In the genomic region with DNA sequence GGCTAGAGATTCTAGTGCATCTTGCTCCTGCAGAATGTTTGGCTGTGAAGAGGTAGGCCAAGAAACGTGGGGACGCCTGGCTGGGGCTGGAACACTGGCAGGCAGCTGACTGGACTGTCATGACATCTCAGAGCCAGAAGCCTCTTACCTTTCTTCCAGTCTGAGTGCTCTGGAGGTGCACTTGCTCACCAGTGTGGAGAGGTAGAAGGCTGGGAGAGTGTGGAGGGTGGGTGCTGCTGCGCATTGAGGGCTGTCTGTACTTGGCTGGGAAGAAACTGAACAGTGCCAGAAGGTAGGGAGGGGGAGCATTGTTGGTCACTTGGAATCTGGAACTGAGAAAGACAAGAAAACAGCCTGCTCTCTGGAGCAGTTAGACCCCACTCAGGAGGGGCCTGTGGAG, we compare ENCODE assay signal across 28 cellular contexts. TPM values are rescaled to one million over a fixed set of nuclear protein-coding genes. Genes with fewer than 3 reads are reported as not detected.
A peak's percentile ranks its signal among the peaks of the same experiment; 100 is the strongest.
DNase-seq lines count a peak whose midpoint lies in the region; ATAC-seq, FAIRE-seq and TF ChIP-seq lines count a peak whose summit lies in the region.
"Had no signal": no experiment of that assay in that cellular context is flagged by ENCODE, and none has a peak within 500 bp of the region (broad histone marks: within the 10 kb centered on the region; RNA-seq: fewer than 3 reads in every experiment).

No MANE protein-coding gene starts in this region.

- peak overlapping the region; percentile 72 for H3K27ac Mint-ChIP-seq in WTC11
- H3K27ac Mint-ChIP-seq: activated CD8-positive, alpha-beta memory T cell treated with anti-CD3 and anti-CD28 coated beads, Interleukin-2, amount 10 ng/mL, durations not matched to agents 7 days and 5 days; activated T-helper 2 cell treated with anti-CD3 and anti-CD28 coated beads, Interferon-gamma antibody, Interleukin-2, Interleukin-4, amounts not matched to agents 10 μg/mL and 5 μg/mL and 100 μg/mL, durations not matched to agents 14 hours and 24 hours and 36 hours; endodermal cell; T-cell had no signal

- intact Hi-C loops in pancreas (cut with DNase I) = loop anchor here in 1 of 3 donors (10.0 kb wide), 1 partner anchor 54 kb away; no protein-coding TSS in a partner anchor

- H3K9me2 ChIP-seq in hepatocyte (replicated peaks; ENCODE audit: insufficient read depth) = no peaks in the 10 kb centered on the region

- H3K27ac ChIP-seq in A549 (peak overlapping the region in 1 of 2 experiments; percentile 22; a peak in 2 of 6 replicates), hepatocyte (peak overlapping the region; percentile 12), pancreas (no peak overlapping the region)
- H3K27ac ChIP-seq: brain microvascular endothelial cell, coronary artery, esophagus squamous epithelium, KMS-11, left ventricle myocardium inferior, Peyer's patch, psoas muscle, SJSA1, skin epidermis had no signal

- no peaks in the 10 kb centered on the region for H3K36me3 Mint-ChIP-seq in WTC11
- H3K36me3 Mint-ChIP-seq: T-cell had no signal

- DNase-seq in A549 (ENCODE audit: low read depth in 1 of 2, low spot score in 1 of 2) (no peak), WTC11 (ENCODE audit: low spot score) (no peak), hepatocyte (ENCODE audit: low spot score) (no peak), pancreas (peak in 1 of 6 donors; percentile 21), dedifferentiated amniotic fluid mesenchymal stem cell (ENCODE audit: extremely low spot score) (no peak), NCI-H748 treated with DMSO at 0.1 percent for 48 hours (lab: John Stamatoyannopoulos, UW) (no peak), KG1 (lab: John Stamatoyannopoulos, UW) (no peak)
- DNase-seq: activated CD4-positive, alpha-beta T cell treated with anti-CD3 and anti-CD28 coated beads for 4 hours; activated CD8-positive, alpha-beta memory T cell treated with anti-CD3 and anti-CD28 coated beads, Interleukin-2, amount 10 ng/mL, durations not matched to agents 7 days and 5 days; brain microvascular endothelial cell; endodermal cell; esophagus squamous epithelium; GOT3; left ventricle myocardium inferior; NCI-H1417 treated with DMSO at 0.1 percent for 48 hours; NCI-H2171; NCI-H524; Peyer's patch; psoas muscle; stimulated activated CD4-positive, alpha-beta T cell treated with anti-CD3 and anti-CD28 coated beads, Interleukin-1b, Interleukin-23, amount 100 ng/mL, for 48 hours; T-cell had no signal

- no peak overlapping the region for H3K4me3 Mint-ChIP-seq in WTC11
- H3K4me3 Mint-ChIP-seq: activated CD8-positive, alpha-beta memory T cell treated with anti-CD3 and anti-CD28 coated beads, Interleukin-2, amount 10 ng/mL, durations not matched to agents 7 days and 5 days; endodermal cell; T-cell had no signal

- no peak overlapping the region for H2AFZ ChIP-seq in hepatocyte

- FAIRE-seq in A549 (lab: Jason Lieb, UNC) (no peak), pancreas (lab: Jason Lieb, UNC) (no peak)
- FAIRE-seq: frontal cortex had no signal

- CTCF ChIA-PET in A549 (lab: Yijun Ruan, JAX) (interaction anchor here (1.0 to 4.0 kb wide), 5 partner anchors 9 to 92 kb away, joined by 3 to 15 read pairs (median 14); no protein-coding TSS in a partner anchor), WTC11 (lab: Charles Lee) (interaction anchor here (1.7 to 2.4 kb wide), 2 partner anchors 17 to 23 kb away, joined by 4 to 10 read pairs; no protein-coding TSS in a partner anchor)

- H3K4me2 ChIP-seq in A549 (no peak overlapping the region), hepatocyte (no peak overlapping the region)
- H3K4me2 ChIP-seq: KMS-11 had no signal

- no peaks in the 10 kb centered on the region for H3K27me3 Mint-ChIP-seq in WTC11 (ENCODE audit: low read depth)
- H3K27me3 Mint-ChIP-seq: activated CD8-positive, alpha-beta memory T cell treated with anti-CD3 and anti-CD28 coated beads, Interleukin-2, amount 10 ng/mL, durations not matched to agents 7 days and 5 days; T-cell had no signal

- TF ChIP-seq CTCF in A549 (IDR thresholded peaks at IDR 0.05) (no peak), WTC11 (IDR thresholded peaks at IDR 0.05) (no peak), hepatocyte (IDR thresholded peaks at IDR 0.05; ENCODE audit: poor library complexity) (no peak), pancreas (IDR thresholded peaks at IDR 0.05) (no peak)

- no peaks in the 10 kb centered on the region for H4K20me1 ChIP-seq in hepatocyte (ENCODE audit: insufficient read depth, poor library complexity, severe bottlenecking)

- H3K79me2 ChIP-seq in hepatocyte = peaks cover 82% of the 10 kb centered on the region

- no peak for TF ChIP-seq POLR2A in A549 (IDR thresholded peaks at IDR 0.05; ENCODE audit: low read length)

- H3K27me3 ChIP-seq in hepatocyte (no peaks in the 10 kb centered on the region), pancreas (no peaks in the 10 kb centered on the region)
- H3K27me3 ChIP-seq: brain microvascular endothelial cell, esophagus squamous epithelium, Peyer's patch, SJSA1 had no signal

- peak; percentile 38 to 45; a peak in 4 of 6 replicates for ATAC-seq in A549
- ATAC-seq in WTC11 = no peak
- ATAC-seq in pancreas = peak; percentile 8 to 33 (median 16)
- no peak for ATAC-seq in HG02623 (IDR thresholded peaks at IDR 0.05; ENCODE audit: unreplicated experiment)
- ATAC-seq: activated CD8-positive, alpha-beta memory T cell treated with anti-CD3 and anti-CD28 coated beads, Interleukin-2, amount 10 ng/mL, durations not matched to agents 7 days and 5 days; psoas muscle; T-cell had no signal

- no peak for TF ChIP-seq EP300 in A549 (IDR thresholded peaks at IDR 0.05)

- H3K4me3 ChIP-seq in A549 = no peak overlapping the region
- H3K4me3 ChIP-seq in hepatocyte = no peak overlapping the region
- H3K4me3 ChIP-seq in pancreas = no peak overlapping the region
- H3K4me3 ChIP-seq: coronary artery, esophagus squamous epithelium, left ventricle myocardium inferior, Peyer's patch, psoas muscle, SJSA1, skin epidermis had no signal

- H3K4me1 Mint-ChIP-seq in WTC11 = peaks cover 75% of the 10 kb centered on the region

- 87% methylated on average over 3 of the region's 3 CpGs for WGBS in A549 (ENCODE audit: missing lambda C conversion rate)
- WGBS in hepatocyte (ENCODE audit: low lambda C conversion rate, missing lambda C conversion rate) = 72% methylated on average over 3 of the region's 3 CpGs
- 36 to 43% methylated on average over 3 of the region's 3 CpGs for WGBS in pancreas, 2 donors

- no peak for TF ChIP-seq RAD21 in A549 (conservative IDR thresholded peaks at IDR 0.05 in 1 of 2, IDR thresholded peaks at IDR 0.05 in 1 of 2)

- POLR2A ChIA-PET in A549 (lab: Yijun Ruan, JAX) = no interaction called here
- POLR2A ChIA-PET in WTC11 (lab: Charles Lee) = interaction anchor here (0.5 kb wide), 1 partner anchor 101 kb away, joined by 4 read pairs; no protein-coding TSS in a partner anchor

- H3K9me3 ChIP-seq in A549 (no peaks in the 10 kb centered on the region), hepatocyte (ENCODE audit: low read depth) (no peaks in the 10 kb centered on the region), pancreas (no peaks in the 10 kb centered on the region)
- H3K9me3 ChIP-seq: esophagus squamous epithelium, left ventricle myocardium inferior, Peyer's patch, psoas muscle, SJSA1 had no signal

- H3K9me3 Mint-ChIP-seq in WTC11 = no peaks in the 10 kb centered on the region
- H3K9me3 Mint-ChIP-seq: activated T-helper 2 cell treated with anti-CD3 and anti-CD28 coated beads, Interferon-gamma antibody, Interleukin-2, Interleukin-4, amounts not matched to agents 10 μg/mL and 5 μg/mL and 100 μg/mL, durations not matched to agents 14 hours and 24 hours and 36 hours; endodermal cell; T-cell had no signal

- H3K4me1 ChIP-seq in A549 (peaks cover 13% of the 10 kb centered on the region; the same call in 2 of the 3 replicates), hepatocyte (ENCODE audit: insufficient read depth) (peaks cover 18% of the 10 kb centered on the region), pancreas (peaks cover 4 to 26% (median 19%) of the 10 kb centered on the region in 3 donors)
- H3K4me1 ChIP-seq: Peyer's patch, psoas muscle had no signal

- H3K36me3 ChIP-seq in hepatocyte (replicated peaks; ENCODE audit: insufficient read depth, low read depth) = no peaks in the 10 kb centered on the region
- no peaks in the 10 kb centered on the region for H3K36me3 ChIP-seq in pancreas
- H3K36me3 ChIP-seq: brain microvascular endothelial cell, left ventricle myocardium inferior, Peyer's patch, SJSA1 had no signal

TF ChIP-seq in A549, 52 proteins besides CTCF, POLR2A, EP300 and RAD21 (continues in another document):
- TF ChIP-seq, protein P1, sequence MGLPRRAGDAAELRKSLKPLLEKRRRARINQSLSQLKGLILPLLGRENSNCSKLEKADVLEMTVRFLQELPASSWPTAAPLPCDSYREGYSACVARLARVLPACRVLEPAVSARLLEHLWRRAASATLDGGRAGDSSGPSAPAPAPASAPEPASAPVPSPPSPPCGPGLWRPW (IDR thresholded peaks at IDR 0.05) = no peak
- no peak for TF ChIP-seq JUN (IDR thresholded peaks at IDR 0.05)

TF ChIP-seq in WTC11, 78 proteins besides CTCF, POLR2A, EP300 and RAD21 (continues in another document):
- TF ChIP-seq TEAD1 (CRISPR knock-in tag; IDR thresholded peaks at IDR 0.05) (no peak), ERG (CRISPR knock-in tag; IDR thresholded peaks at IDR 0.05) (no peak), JUN (CRISPR knock-in tag; IDR thresholded peaks at IDR 0.05) (no peak), CREM (CRISPR knock-in tag; IDR thresholded peaks at IDR 0.05) (no peak)

RNA-seq across cellular contexts. Expression of gene KSR1, which starts 54.9 kb away (rescaled TPM):
- polyA plus RNA-seq in A549 (2011; rRNA removed) (13.3 and 23.0 TPM in 2 replicates), A549 (2017; fragmentation: RNase III; extraction: RNeasy Plus Mini Kit Qiagen cat#74134 plus additional on column Dnase treatment) (13.5 to 17.1 TPM (median 14.6 TPM) in 3 replicates), hepatocyte (16.2 and 23.8 TPM in 2 replicates), pancreas (100 to 1,000 TPM in 1 of 2 donors, 10 to 100 TPM in 1; 98.3 to 139 TPM)
- polyA plus RNA-seq in A549 (2012; cell fraction: cytosol; rRNA removed) = 7.1 and 8.4 TPM in 2 replicates
- polyA plus RNA-seq in A549 (2012; cell fraction: nucleus; rRNA removed) = 27.8 and 32.1 TPM in 2 replicates
- 31.5 and 39.6 TPM in 2 replicates for polyA minus RNA-seq in A549 (2011; rRNA and poly(A)+ RNA removed)
- total RNA-seq in WTC11 (2021) (38.0 to 45.5 TPM (median 39.7 TPM) in 3 replicates), hepatocyte (19.9 and 32.6 TPM in 2 replicates), pancreas (100 to 1,000 TPM in 4 of 6 donors, 10 to 100 TPM in 2; 68.2 to 134 (median 103) TPM)

Comparison
In these comparisons a context has a peak if more than half of its experiments do, and no peak if none do; other contexts are left out.
1. ATAC-seq: peak in A549 (2 of 2) and pancreas (4 of 4); none in WTC11 (single experiment) and HG02623 (single experiment).